ENCODE assay signal across 12 cellular contexts in the genomic region with DNA sequence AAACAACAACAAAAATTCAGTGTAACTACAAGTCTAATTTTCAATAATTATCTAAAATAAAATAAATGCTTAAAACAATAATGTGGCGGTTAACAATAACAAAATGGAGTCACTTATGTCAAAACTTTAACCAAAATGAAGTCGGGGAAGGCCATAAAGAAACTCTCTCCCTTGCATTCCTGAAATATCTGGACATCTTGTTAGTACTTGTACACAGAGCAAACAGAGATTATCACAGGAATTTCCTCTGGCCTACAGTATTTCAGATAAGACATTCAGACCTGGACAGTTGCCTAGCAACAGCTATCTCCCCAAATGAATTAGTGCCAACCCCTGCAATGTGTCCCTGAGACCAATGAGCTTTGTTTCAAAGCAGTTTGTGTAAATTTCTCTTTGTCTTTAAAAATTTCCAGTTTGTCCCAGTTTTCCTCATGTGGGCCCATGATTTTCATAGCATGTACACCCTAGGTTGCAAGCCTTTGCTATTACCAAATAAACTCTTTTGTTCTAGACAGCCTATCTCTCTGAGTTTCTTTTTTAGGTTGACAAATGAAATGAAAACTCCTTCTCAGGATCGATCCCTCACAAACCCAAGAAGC.
DNase-seq lines count a peak whose midpoint lies in the region; ATAC-seq and TF ChIP-seq lines count a peak whose summit lies in the region.
"Had no signal": no experiment of that assay in that cellular context is flagged by ENCODE, and none has a peak within 500 bp of the region (broad histone marks: within the 10 kb centered on the region; RNA-seq: fewer than 3 reads in every experiment).

No MANE protein-coding gene starts in this region.

- ATAC-seq in activated naive CD4-positive, alpha-beta T cell treated with anti-CD3 and anti-CD28 coated beads, Interleukin-2, amount 50 U/mL, for 72 hours = no peak
- no peak for ATAC-seq in activated CD8-positive, alpha-beta T cell treated with anti-CD3 and anti-CD28 coated beads, Interleukin-2, amount 10 ng/mL, durations not matched to agents 7 days and 5 days

- peaks cover 13% of the 10 kb centered on the region for H3K9me3 Mint-ChIP-seq in activated T-helper 2 cell treated with anti-CD3 and anti-CD28 coated beads, Interferon-gamma antibody, Interleukin-2, Interleukin-4, amounts not matched to agents 10 μg/mL and 5 μg/mL and 100 μg/mL, durations not matched to agents 14 hours and 24 hours and 36 hours
- peaks cover 0 to 3% of the 10 kb centered on the region in 2 donors for H3K9me3 Mint-ChIP-seq in activated naive CD4-positive, alpha-beta T cell treated with anti-CD3 and anti-CD28 coated beads, Interleukin-2, amount 50 U/mL, for 72 hours
- H3K9me3 Mint-ChIP-seq in activated CD8-positive, alpha-beta T cell treated with anti-CD3 and anti-CD28 coated beads, Interleukin-2, amount 10 ng/mL, durations not matched to agents 7 days and 5 days (ENCODE audit: insufficient read depth) = peaks cover 8% of the 10 kb centered on the region

- no peak overlapping the region for H3K4me3 Mint-ChIP-seq in activated T-helper 2 cell treated with anti-CD3 and anti-CD28 coated beads, Interferon-gamma antibody, Interleukin-2, Interleukin-4, amounts not matched to agents 10 μg/mL and 5 μg/mL and 100 μg/mL, durations not matched to agents 14 hours and 24 hours and 36 hours (ENCODE audit: low read depth)
- no peak overlapping the region for H3K4me3 Mint-ChIP-seq in activated CD8-positive, alpha-beta T cell treated with anti-CD3 and anti-CD28 coated beads, Interleukin-2, amount 10 ng/mL, durations not matched to agents 7 days and 5 days
- H3K4me3 Mint-ChIP-seq: activated naive CD8-positive, alpha-beta T cell; CD14-positive monocyte had no signal

- intact Hi-C loops in activated T-helper 2 cell treated with anti-CD3 and anti-CD28 coated beads, Interferon-gamma antibody, Interleukin-2, Interleukin-4, amounts not matched to agents 10 μg/mL and 5 μg/mL and 100 μg/mL, durations not matched to agents 14 hours and 24 hours and 36 hours (cut with micrococcal nuclease) = no loop called here

- H3K27ac Mint-ChIP-seq in activated T-helper 2 cell treated with anti-CD3 and anti-CD28 coated beads, Interferon-gamma antibody, Interleukin-2, Interleukin-4, amounts not matched to agents 10 μg/mL and 5 μg/mL and 100 μg/mL, durations not matched to agents 14 hours and 24 hours and 36 hours = no peak overlapping the region
- no peak overlapping the region for H3K27ac Mint-ChIP-seq in activated naive CD4-positive, alpha-beta T cell treated with anti-CD3 and anti-CD28 coated beads, Interleukin-2, amount 50 U/mL, for 72 hours
- H3K27ac Mint-ChIP-seq in activated CD8-positive, alpha-beta T cell treated with anti-CD3 and anti-CD28 coated beads, Interleukin-2, amount 10 ng/mL, durations not matched to agents 7 days and 5 days = no peak overlapping the region
- H3K27ac Mint-ChIP-seq: activated naive CD8-positive, alpha-beta T cell; CD14-positive monocyte had no signal

- POLR2A ChIA-PET in RWPE1 (lab: Yijun Ruan, JAX; ENCODE audit: low non-redundant PET) = no interaction called here
- POLR2A ChIA-PET in activated CD8-positive, alpha-beta T cell treated with anti-CD3 and anti-CD28 coated beads, Interleukin-2, amount 10 ng/mL, durations not matched to agents 7 days and 5 days (lab: Charles Lee) = no interaction called here

- no peaks in the 10 kb centered on the region for H3K27me3 Mint-ChIP-seq in activated T-helper 2 cell treated with anti-CD3 and anti-CD28 coated beads, Interferon-gamma antibody, Interleukin-2, Interleukin-4, amounts not matched to agents 10 μg/mL and 5 μg/mL and 100 μg/mL, durations not matched to agents 14 hours and 24 hours and 36 hours (ENCODE audit: low read depth)
- H3K27me3 Mint-ChIP-seq in activated CD8-positive, alpha-beta T cell treated with anti-CD3 and anti-CD28 coated beads, Interleukin-2, amount 10 ng/mL, durations not matched to agents 7 days and 5 days (ENCODE audit: low read depth) = no peaks in the 10 kb centered on the region
- H3K27me3 Mint-ChIP-seq: activated naive CD8-positive, alpha-beta T cell had no signal

- CTCF ChIA-PET in RWPE1 (lab: Yijun Ruan, JAX) = no interaction called here
- CTCF ChIA-PET in activated CD8-positive, alpha-beta T cell treated with anti-CD3 and anti-CD28 coated beads, Interleukin-2, amount 10 ng/mL, durations not matched to agents 7 days and 5 days (lab: Charles Lee) = no interaction called here

- no peaks in the 10 kb centered on the region for H3K4me1 Mint-ChIP-seq in activated T-helper 2 cell treated with anti-CD3 and anti-CD28 coated beads, Interferon-gamma antibody, Interleukin-2, Interleukin-4, amounts not matched to agents 10 μg/mL and 5 μg/mL and 100 μg/mL, durations not matched to agents 14 hours and 24 hours and 36 hours (ENCODE audit: low read depth)
- no peaks in the 10 kb centered on the region for H3K4me1 Mint-ChIP-seq in activated CD8-positive, alpha-beta T cell treated with anti-CD3 and anti-CD28 coated beads, Interleukin-2, amount 10 ng/mL, durations not matched to agents 7 days and 5 days (ENCODE audit: low read depth)
- H3K4me1 Mint-ChIP-seq: CD14-positive monocyte had no signal

- H3K27ac ChIP-seq in RWPE1 = peak overlapping the region; percentile 70
- peak overlapping the region; percentile 62 for H3K27ac ChIP-seq in epithelial cell of prostate
- H3K27ac ChIP-seq: Peyer's patch had no signal

- no peak for TF ChIP-seq CTCF in RWPE1 (conservative IDR thresholded peaks at IDR 0.05; ENCODE audit: low read depth)

- DNase-seq in EL (peak; percentile 30), RWPE1 (ENCODE audit: low spot score) (peak; percentile 67), epithelial cell of prostate (ENCODE audit: low read depth, low spot score) (peak; percentile 44), mucosa of gallbladder (ENCODE audit: low spot score) (peak; percentile 65), NCI-H1436 treated with DMSO at 0.1 percent for 48 hours (lab: John Stamatoyannopoulos, UW) (no peak)
- no peak for DNase-seq in activated T-helper 2 cell treated with anti-CD3 and anti-CD28 coated beads, Interferon-gamma antibody, Interleukin-2, Interleukin-4, amounts not matched to agents 10 μg/mL and 5 μg/mL and 100 μg/mL, durations not matched to agents 14 hours and 24 hours and 36 hours (ENCODE audit: low spot score)
- DNase-seq in activated naive CD4-positive, alpha-beta T cell treated with anti-CD3 and anti-CD28 coated beads, Interleukin-2, amount 50 U/mL, for 72 hours (ENCODE audit: low spot score in 2 of 2) = no peak
- no peak for DNase-seq in activated CD8-positive, alpha-beta T cell treated with anti-CD3 and anti-CD28 coated beads, Interleukin-2, amount 10 ng/mL, durations not matched to agents 7 days and 5 days
- DNase-seq: activated CD4-positive, CD25-positive, alpha-beta regulatory T cell treated with anti-CD3 and anti-CD28 coated beads, Interleukin-2, amount 50 U/mL, for 72 hours; Peyer's patch had no signal

- peaks cover 2% of the 10 kb centered on the region for H3K36me3 Mint-ChIP-seq in activated T-helper 2 cell treated with anti-CD3 and anti-CD28 coated beads, Interferon-gamma antibody, Interleukin-2, Interleukin-4, amounts not matched to agents 10 μg/mL and 5 μg/mL and 100 μg/mL, durations not matched to agents 14 hours and 24 hours and 36 hours (ENCODE audit: low read depth)
- H3K36me3 Mint-ChIP-seq in activated naive CD4-positive, alpha-beta T cell treated with anti-CD3 and anti-CD28 coated beads, Interleukin-2, amount 50 U/mL, for 72 hours = peaks cover 6 to 17% of the 10 kb centered on the region in 2 donors
- peaks cover 5% of the 10 kb centered on the region for H3K36me3 Mint-ChIP-seq in activated CD8-positive, alpha-beta T cell treated with anti-CD3 and anti-CD28 coated beads, Interleukin-2, amount 10 ng/mL, durations not matched to agents 7 days and 5 days (ENCODE audit: low read depth)

Comparison
In these comparisons a context has a peak if more than half of its experiments do, and no peak if none do; other contexts are left out.
1. DNase-seq: peak in EL (single experiment), RWPE1 (single experiment), epithelial cell of prostate (single experiment) and mucosa of gallbladder (single experiment); none in activated T-helper 2 cell treated with anti-CD3 and anti-CD28 coated beads, Interferon-gamma antibody, Interleukin-2, Interleukin-4, amounts not matched to agents 10 μg/mL and 5 μg/mL and 100 μg/mL, durations not matched to agents 14 hours and 24 hours and 36 hours (single experiment), activated naive CD4-positive, alpha-beta T cell treated with anti-CD3 and anti-CD28 coated beads, Interleukin-2, amount 50 U/mL, for 72 hours (0 of 2), NCI-H1436 treated with DMSO at 0.1 percent for 48 hours (single experiment) and activated CD8-positive, alpha-beta T cell treated with anti-CD3 and anti-CD28 coated beads, Interleukin-2, amount 10 ng/mL, durations not matched to agents 7 days and 5 days (single experiment).